1 cellular context compared by ENCODE assay signal in the genomic region with DNA sequence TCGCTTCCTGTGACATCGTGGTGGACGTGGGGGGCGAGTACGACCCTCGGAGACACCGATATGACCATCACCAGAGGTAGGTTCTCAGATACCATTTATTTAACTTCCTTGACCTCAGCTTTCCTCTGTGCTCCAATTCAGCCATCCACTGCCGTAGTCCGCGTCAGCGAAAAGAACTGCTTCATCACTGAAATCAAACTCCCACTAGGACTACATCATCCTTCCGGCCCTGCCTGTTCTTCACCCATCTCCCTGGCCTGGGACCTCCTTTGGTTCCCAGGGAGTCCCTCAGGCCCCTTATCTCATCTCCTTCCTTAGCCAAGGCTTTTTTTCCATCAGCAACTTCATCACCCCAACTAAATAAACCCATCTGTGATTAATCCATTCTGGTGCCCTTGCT.
TF ChIP-seq lines count a peak whose summit lies in the region.

No MANE protein-coding gene starts in this region.

TF ChIP-seq in IMR-90, 13 proteins besides CTCF, POLR2A, EP300 and RAD21:
- TF ChIP-seq FOS (IDR thresholded peaks at IDR 0.05; ENCODE audit: low read depth, low read length) = no peak
- TF ChIP-seq MAFK (IDR thresholded peaks at IDR 0.05; ENCODE audit: low read depth, low read length) = peak; percentile 73
- 0 out of 2 replicates have a peak, but pooled peaks have one; percentile 8 for TF ChIP-seq SMC3 (IDR thresholded peaks at IDR 0.05; ENCODE audit: low read depth, low read length)
TF ChIP-seq in IMR-90: peak in this region for 2.
